ENCODE assay signal across 8 cellular contexts in the genomic region with DNA sequence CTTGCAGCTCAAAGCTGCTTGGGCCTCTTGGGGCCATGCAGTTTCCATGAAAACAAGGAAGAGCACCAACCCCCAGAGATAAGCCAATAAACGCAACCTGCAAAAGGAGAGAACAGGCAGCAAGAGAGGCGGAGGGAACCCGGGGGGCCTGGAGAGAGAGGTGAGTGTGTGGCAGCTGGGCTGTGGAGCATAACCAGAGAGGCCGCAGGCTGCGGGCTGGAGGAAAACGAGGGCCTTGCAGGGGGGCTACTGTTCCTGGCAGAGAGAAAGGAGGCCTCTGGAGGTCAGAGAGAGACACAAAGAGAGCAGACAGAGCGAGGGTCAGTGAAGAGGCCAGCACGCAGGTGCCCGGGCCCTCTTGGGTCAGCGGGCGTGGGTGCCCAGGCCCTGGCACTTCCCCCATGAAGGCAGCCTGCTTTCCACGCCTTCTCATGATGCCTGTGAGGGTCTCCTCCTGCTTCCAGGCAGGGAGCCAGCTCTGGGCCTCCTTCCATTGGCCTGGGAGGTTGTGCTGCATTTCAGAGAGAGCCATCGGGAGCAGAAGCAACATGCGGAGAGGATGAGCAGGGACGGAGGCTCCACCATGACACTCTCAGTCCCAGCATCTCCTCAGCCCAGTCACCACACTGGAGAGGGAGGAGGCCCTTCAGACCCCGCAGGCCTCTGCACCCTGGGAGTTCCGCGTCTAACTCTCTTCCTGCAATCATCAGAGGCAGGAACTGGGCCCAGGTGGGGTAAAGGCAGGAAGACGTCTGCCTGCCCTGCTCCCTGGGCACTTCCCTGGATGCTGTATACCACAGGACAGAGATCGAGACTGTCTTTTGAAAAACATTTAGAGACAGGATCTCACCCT. TPM values are rescaled to one million over a fixed set of nuclear protein-coding genes. Genes with fewer than 3 reads are reported as not detected.
A peak's percentile ranks its signal among the peaks of the same experiment; 100 is the strongest.
DNase-seq lines count a peak whose midpoint lies in the region; ATAC-seq and TF ChIP-seq lines count a peak whose summit lies in the region.
"Not testable (repeated sequence)": the region's sequence is repeated elsewhere in the genome, so short reads cannot be mapped to it uniquely, and the experiment has no call there.

No MANE protein-coding gene starts in this region.

- not testable (repeated sequence) for TF ChIP-seq CTCF in brain (conservative IDR thresholded peaks at IDR 0.05); foreskin keratinocyte (conservative IDR thresholded peaks at IDR 0.05)

- H3K27me3 Mint-ChIP-seq in brain; naive thymus-derived CD4-positive, alpha-beta T cell: not testable (repeated sequence)

- intact Hi-C loops in naive thymus-derived CD4-positive, alpha-beta T cell (cut with micrococcal nuclease): loop anchor here (5.0 to 10.0 kb wide), 4 partner anchors 311 to 1116 kb away; no protein-coding TSS in a partner anchor

- 68 to 70% methylated on average over 19 to 20 of the region's 20 CpGs for WGBS in GM23248 (ENCODE audit: low coverage in 1 of 2, low lambda C conversion rate in 2 of 2, missing lambda C conversion rate in 2 of 2), 2 experiments

- H3F3A ChIP-seq in GM23248 (ENCODE audit: insufficient read depth): not testable (repeated sequence)

- peaks cover 46% of the 10 kb centered on the region for H3K79me2 ChIP-seq in GM23248 (ENCODE audit: insufficient read depth)

- H3K4me1 Mint-ChIP-seq in brain: peaks cover 42% of the 10 kb centered on the region
- H3K4me1 Mint-ChIP-seq in naive thymus-derived CD4-positive, alpha-beta T cell: peaks cover 25 to 51% (median 39%) of the 10 kb centered on the region in 7 donors

- H3K9me3 ChIP-seq in BLaER1; GM23248 (ENCODE audit: low read depth); naive thymus-derived CD4-positive, alpha-beta T cell (ENCODE audit: control insufficient read depth in 2 of 3, low read length in 3 of 3): not testable (repeated sequence)

- 0 out of 2 replicates have a peak, but pooled peaks cover 23% of the 10 kb centered on the region for H3K36me3 ChIP-seq in BLaER1
- not testable (repeated sequence) for H3K36me3 ChIP-seq in GM23248 (ENCODE audit: low read depth)
- peaks cover 0 to 12% (median 0%) of the 10 kb centered on the region in 3 experiments for H3K36me3 ChIP-seq in naive thymus-derived CD4-positive, alpha-beta T cell (ENCODE audit: control insufficient read depth in 2 of 3, insufficient read depth in 3 of 3, low read length in 3 of 3)

- H3K4me2 ChIP-seq in BLaER1 (peak overlapping the region; percentile 87), GM23248 (ENCODE audit: unreplicated experiment) (peak overlapping the region; percentile 28)

- H3K27ac Mint-ChIP-seq in brain: peak overlapping the region; percentile 82 to 96 (median 92)
- H3K27ac Mint-ChIP-seq in naive thymus-derived CD4-positive, alpha-beta T cell: peak overlapping the region; percentile 87 to 93 (median 91)

- H3K27ac ChIP-seq in BLaER1: peak overlapping the region; percentile 91
- H3K27ac ChIP-seq in GM23248, foreskin keratinocyte: not testable (repeated sequence)
- H3K27ac ChIP-seq in naive thymus-derived CD4-positive, alpha-beta T cell (ENCODE audit: low read depth, low read length): peak overlapping the region; percentile 78

- peaks cover 73% of the 10 kb centered on the region for H4K20me1 ChIP-seq in BLaER1
- H4K20me1 ChIP-seq in GM23248 (ENCODE audit: insufficient read depth): not testable (repeated sequence)

- in situ Hi-C loops in GM23248 (cut with MboI): not testable (repeated sequence)

- CTCF ChIA-PET in naive thymus-derived CD4-positive, alpha-beta T cell (lab: Charles Lee): not testable (repeated sequence)

- peak overlapping the region; percentile 81 to 89 (median 83) for H3K4me3 Mint-ChIP-seq in brain
- peak overlapping the region; percentile 79 to 93 (median 89) for H3K4me3 Mint-ChIP-seq in naive thymus-derived CD4-positive, alpha-beta T cell

- H2AFZ ChIP-seq in GM23248: peak overlapping the region; percentile 31

- H3K9me2 ChIP-seq in GM23248 (ENCODE audit: insufficient read depth): not testable (repeated sequence)

- peaks cover 11% of the 10 kb centered on the region for H3K36me3 Mint-ChIP-seq in brain
- not testable (repeated sequence) for H3K36me3 Mint-ChIP-seq in naive thymus-derived CD4-positive, alpha-beta T cell

- not testable (repeated sequence) for H3K9me3 Mint-ChIP-seq in brain; naive thymus-derived CD4-positive, alpha-beta T cell

- H3K4me3 ChIP-seq in BLaER1: peak overlapping the region; percentile 88
- peak overlapping the region; percentile 89 for H3K4me3 ChIP-seq in GM23248
- H3K4me3 ChIP-seq in naive thymus-derived CD4-positive, alpha-beta T cell (ENCODE audit: low read length): peak overlapping the region; percentile 68

- H3K27me3 ChIP-seq in BLaER1; GM23248 (replicated peaks; ENCODE audit: insufficient read depth); foreskin keratinocyte; naive thymus-derived CD4-positive, alpha-beta T cell (ENCODE audit: control insufficient read depth in 2 of 2, insufficient read depth in 2 of 2, low read length in 2 of 2): not testable (repeated sequence)

- peak; percentile 5 for ATAC-seq in foreskin keratinocyte
- ATAC-seq in naive thymus-derived CD4-positive, alpha-beta T cell: not testable (repeated sequence)

- H3K4me1 ChIP-seq in BLaER1: peaks cover 71% of the 10 kb centered on the region
- not testable (repeated sequence) for H3K4me1 ChIP-seq in GM23248 (ENCODE audit: insufficient read depth); foreskin keratinocyte
- peaks cover 13 to 14% of the 10 kb centered on the region in 2 donors for H3K4me1 ChIP-seq in naive thymus-derived CD4-positive, alpha-beta T cell (ENCODE audit: control insufficient read depth in 2 of 2, insufficient read depth in 2 of 2, low read length in 2 of 2)

- POLR2A ChIA-PET in naive thymus-derived CD4-positive, alpha-beta T cell (lab: Charles Lee): not testable (repeated sequence)

- peak overlapping the region; percentile 92 for H3K9ac ChIP-seq in BLaER1
- H3K9ac ChIP-seq in GM23248: peak overlapping the region; percentile 67

- DNase-seq in GM23248 (peak; percentile 30), NCI-H69 (lab: John Stamatoyannopoulos, UW) (peak; percentile 37), foreskin keratinocyte (peak in 1 of 2 donors; percentile 5)
- peak; percentile 44 for DNase-seq in activated CD4-positive, alpha-beta T cell treated with anti-CD3 and anti-CD28 coated beads for 48 hours
- peak in 6 of 9 donors; percentile 17 to 33 (median 26) for DNase-seq in naive thymus-derived CD4-positive, alpha-beta T cell
- peak; percentile 46 for DNase-seq in stimulated activated CD8-positive, alpha-beta memory T cell treated with anti-CD3 and anti-CD28 coated beads, Interleukin-4, amount 100 ng/mL, for 48 hours

RNA-seq across cellular contexts. Expression of a gene that starts 1.4 kb away (rescaled TPM):
- 41.4 and 65.0 TPM in 2 replicates for total RNA-seq in GM23248 (2014; rRNA removed; shearing (Covaris generic))
- 88.8 and 89.8 TPM in 2 replicates for polyA plus RNA-seq in GM23248 (2016; fragmentation: Nextera tagmentation; extraction: Ambion mirVana)
- 191 TPM for polyA plus RNA-seq in brain (ENCODE audit: insufficient read depth, low read depth, low replicate concordance)
- total RNA-seq in foreskin keratinocyte: 206 and 383 TPM in 2 replicates
- polyA plus RNA-seq in foreskin keratinocyte: 197 and 467 TPM in 2 replicates
- total RNA-seq in naive thymus-derived CD4-positive, alpha-beta T cell: 100 to 1,000 TPM in 3 of 5 experiments, 10 to 100 TPM in 2; 44.9 to 134 (median 101) TPM
- 100 to 1,000 TPM; 117 to 144 TPM for polyA plus RNA-seq in naive thymus-derived CD4-positive, alpha-beta T cell

RNA-seq across cellular contexts. Expression of a gene that starts 14.9 kb away (rescaled TPM):
- total RNA-seq in GM23248 (2014; rRNA removed; shearing (Covaris generic)): not detected in 2 replicates
- polyA plus RNA-seq in GM23248 (2016; fragmentation: Nextera tagmentation; extraction: Ambion mirVana): not detected in 2 replicates
- 0.36 TPM for polyA plus RNA-seq in brain (ENCODE audit: insufficient read depth, low read depth, low replicate concordance)
- total RNA-seq in foreskin keratinocyte: not detected in 2 replicates
- not detected in 2 replicates for polyA plus RNA-seq in foreskin keratinocyte
- total RNA-seq in naive thymus-derived CD4-positive, alpha-beta T cell: not detected
- not detected for polyA plus RNA-seq in naive thymus-derived CD4-positive, alpha-beta T cell

RNA-seq across cellular contexts. Expression of a gene that starts 36.8 kb away (rescaled TPM):
- total RNA-seq in GM23248 (2014; rRNA removed; shearing (Covaris generic)): 11.5 and 15.0 TPM in 2 replicates
- polyA plus RNA-seq in GM23248 (2016; fragmentation: Nextera tagmentation; extraction: Ambion mirVana) (10.8 and 11.3 TPM in 2 replicates), brain (ENCODE audit: insufficient read depth, low read depth, low replicate concordance) (32.3 TPM), foreskin keratinocyte (11.6 and 14.1 TPM in 2 replicates)
- total RNA-seq in foreskin keratinocyte: 11.7 and 13.3 TPM in 2 replicates
- 1 to 10 TPM in 1 of 5 experiments, under 1 TPM in 3, not detected in 1; 0.38 to 2.4 (median 0.71) TPM for total RNA-seq in naive thymus-derived CD4-positive, alpha-beta T cell
- not detected for polyA plus RNA-seq in naive thymus-derived CD4-positive, alpha-beta T cell

Comparison
In these comparisons a context has a peak if more than half of its experiments do, and no peak if none do; other contexts are left out.
1. RNA of a gene that starts 36.8 kb away (polyA plus RNA-seq): 32.3 TPM in brain (single experiment), 11.6 to 14.1 TPM in foreskin keratinocyte and 10.8 to 11.3 TPM in GM23248; not detected in naive thymus-derived CD4-positive, alpha-beta T cell; every median in the first group is over 10 times any median in the second.
2. Peak in every context shown above with its lines, with median percentiles within 50 percentile points of each other: H3K4me3 ChIP-seq.